1 cellular context compared by ENCODE assay signal in genomic region chr19:35940839-35941238, GRCh38.
TF ChIP-seq lines count a peak whose summit lies in the region.

No MANE protein-coding gene starts in this region.

TF ChIP-seq in A549, 52 proteins besides CTCF, POLR2A, EP300 and RAD21:
- TF ChIP-seq NR3C1 (IDR thresholded peaks at IDR 0.05): no peak
- TF ChIP-seq CBX2 (IDR thresholded peaks at IDR 0.05; ENCODE audit: borderline replicate concordance, low read depth): no peak
- TF ChIP-seq HMGXB4 (CRISPR knock-in tag; IDR thresholded peaks at IDR 0.05; ENCODE audit: borderline replicate concordance): no peak
- TF ChIP-seq HDAC2 (IDR thresholded peaks at IDR 0.05): no peak
- no peak for TF ChIP-seq SREBF2 (IDR thresholded peaks at IDR 0.05)
